ENCODE assay signal across 1 cellular context in genomic region chr22:24514241-24515024, GRCh38.
A peak's percentile ranks its signal among the peaks of the same experiment; 100 is the strongest.
TF ChIP-seq lines count a peak whose summit lies in the region.

No MANE protein-coding gene starts in this region.

TF ChIP-seq in HepG2, 621 proteins besides CTCF, POLR2A, EP300 and RAD21 (continued from another document and continues in another):
- no peak for TF ChIP-seq ZFP41 (CRISPR knock-in tag; IDR thresholded peaks at IDR 0.05; ENCODE audit: borderline replicate concordance)
- TF ChIP-seq ZNF33A (CRISPR knock-in tag; IDR thresholded peaks at IDR 0.05; ENCODE audit: borderline replicate concordance): no peak
- TF ChIP-seq ZFY (CRISPR knock-in tag; IDR thresholded peaks at IDR 0.05): peak; percentile 66; the same call in 1 of the 2 replicates
- TF ChIP-seq MBD4 (IDR thresholded peaks at IDR 0.05; ENCODE audit: borderline replicate concordance, low read length): no peak
- TF ChIP-seq TAF1 (CRISPR knock-in tag; IDR thresholded peaks at IDR 0.05): peak; percentile 47
- peak; percentile 99 for TF ChIP-seq MLXIP (CRISPR knock-in tag; IDR thresholded peaks at IDR 0.05; ENCODE audit: borderline replicate concordance)
- TF ChIP-seq HHEX (CRISPR knock-in tag; IDR thresholded peaks at IDR 0.05): 0 out of 2 replicates have a peak, but pooled peaks have one; percentile 11
- TF ChIP-seq SMC3 (IDR thresholded peaks at IDR 0.05; ENCODE audit: low read length): no peak
- peak; percentile 87; the same call in 1 of the 2 replicates for TF ChIP-seq ZNF224 (CRISPR knock-in tag; IDR thresholded peaks at IDR 0.05)
- no peak; the same call in 1 of the 2 replicates for TF ChIP-seq KDM4B (CRISPR knock-in tag; IDR thresholded peaks at IDR 0.05)
- TF ChIP-seq ZNF136 (CRISPR knock-in tag; IDR thresholded peaks at IDR 0.05; ENCODE audit: low read depth): no peak
- TF ChIP-seq HOXA3 (CRISPR knock-in tag; IDR thresholded peaks at IDR 0.05): peak; percentile 96
- 0 out of 2 replicates have a peak, but pooled peaks have one; percentile 44 for TF ChIP-seq ZNF484 (CRISPR knock-in tag; IDR thresholded peaks at IDR 0.05; ENCODE audit: borderline replicate concordance, low read depth)
- TF ChIP-seq, protein P1, sequence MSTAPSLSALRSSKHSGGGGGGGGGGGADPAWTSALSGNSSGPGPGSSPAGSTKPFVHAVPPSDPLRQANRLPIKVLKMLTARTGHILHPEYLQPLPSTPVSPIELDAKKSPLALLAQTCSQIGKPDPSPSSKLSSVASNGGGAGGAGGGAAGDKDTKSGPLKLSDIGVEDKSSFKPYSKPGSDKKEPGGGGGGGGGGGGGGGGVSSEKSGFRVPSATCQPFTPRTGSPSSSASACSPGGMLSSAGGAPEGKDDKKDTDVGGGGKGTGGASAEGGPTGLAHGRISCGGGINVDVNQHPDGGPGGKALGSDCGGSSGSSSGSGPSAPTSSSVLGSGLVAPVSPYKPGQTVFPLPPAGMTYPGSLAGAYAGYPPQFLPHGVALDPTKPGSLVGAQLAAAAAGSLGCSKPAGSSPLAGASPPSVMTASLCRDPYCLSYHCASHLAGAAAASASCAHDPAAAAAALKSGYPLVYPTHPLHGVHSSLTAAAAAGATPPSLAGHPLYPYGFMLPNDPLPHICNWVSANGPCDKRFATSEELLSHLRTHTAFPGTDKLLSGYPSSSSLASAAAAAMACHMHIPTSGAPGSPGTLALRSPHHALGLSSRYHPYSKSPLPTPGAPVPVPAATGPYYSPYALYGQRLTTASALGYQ (CRISPR knock-in tag; IDR thresholded peaks at IDR 0.05): peak; percentile 84; the same call in 1 of the 2 replicates
- no peak for TF ChIP-seq RORA (CRISPR knock-in tag; IDR thresholded peaks at IDR 0.05)
- TF ChIP-seq ELF1 (CRISPR knock-in tag; IDR thresholded peaks at IDR 0.05): peak; percentile 66
- peak; percentile 99 for TF ChIP-seq MTA1 (CRISPR knock-in tag; IDR thresholded peaks at IDR 0.05; ENCODE audit: borderline replicate concordance)
- TF ChIP-seq GABPB1 (CRISPR knock-in tag; IDR thresholded peaks at IDR 0.05): peak; percentile 70
- TF ChIP-seq ZNF768 (CRISPR knock-in tag; IDR thresholded peaks at IDR 0.05): peak; percentile 48; the same call in 1 of the 2 replicates
- no peak for TF ChIP-seq MAZ (IDR thresholded peaks at IDR 0.05; ENCODE audit: borderline replicate concordance, low read depth, low read length)
- peak; percentile 95 for TF ChIP-seq MAZ (CRISPR knock-in tag; IDR thresholded peaks at IDR 0.05; ENCODE audit: low read depth)
- TF ChIP-seq DNMT1 (CRISPR knock-in tag; IDR thresholded peaks at IDR 0.05): 0 out of 2 replicates have a peak, but pooled peaks have one; percentile 24
- peak; percentile 78; the same call in 1 of the 2 replicates for TF ChIP-seq RELA (CRISPR knock-in tag; IDR thresholded peaks at IDR 0.05)
- 0 out of 2 replicates have a peak, but pooled peaks have one; percentile 31 for TF ChIP-seq KLF13 (CRISPR knock-in tag; IDR thresholded peaks at IDR 0.05)
- peak; percentile 36; the same call in 1 of the 2 replicates for TF ChIP-seq ZBTB14 (CRISPR knock-in tag; IDR thresholded peaks at IDR 0.05)
- TF ChIP-seq, protein P2, sequence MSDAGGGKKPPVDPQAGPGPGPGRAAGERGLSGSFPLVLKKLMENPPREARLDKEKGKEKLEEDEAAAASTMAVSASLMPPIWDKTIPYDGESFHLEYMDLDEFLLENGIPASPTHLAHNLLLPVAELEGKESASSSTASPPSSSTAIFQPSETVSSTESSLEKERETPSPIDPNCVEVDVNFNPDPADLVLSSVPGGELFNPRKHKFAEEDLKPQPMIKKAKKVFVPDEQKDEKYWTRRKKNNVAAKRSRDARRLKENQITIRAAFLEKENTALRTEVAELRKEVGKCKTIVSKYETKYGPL (CRISPR knock-in tag; IDR thresholded peaks at IDR 0.05): no peak; the same call in 1 of the 2 replicates
- TF ChIP-seq ZNF749 (CRISPR knock-in tag; IDR thresholded peaks at IDR 0.05; ENCODE audit: borderline replicate concordance): peak; percentile 96
- TF ChIP-seq HMGA1 (CRISPR knock-in tag; conservative IDR thresholded peaks at IDR 0.05): no peak
- TF ChIP-seq KDM6A (CRISPR knock-in tag; IDR thresholded peaks at IDR 0.05; ENCODE audit: low read depth): peak; percentile 92
- peak; percentile 76 for TF ChIP-seq ZNF263 (CRISPR knock-in tag; IDR thresholded peaks at IDR 0.05)
- TF ChIP-seq, protein P3, sequence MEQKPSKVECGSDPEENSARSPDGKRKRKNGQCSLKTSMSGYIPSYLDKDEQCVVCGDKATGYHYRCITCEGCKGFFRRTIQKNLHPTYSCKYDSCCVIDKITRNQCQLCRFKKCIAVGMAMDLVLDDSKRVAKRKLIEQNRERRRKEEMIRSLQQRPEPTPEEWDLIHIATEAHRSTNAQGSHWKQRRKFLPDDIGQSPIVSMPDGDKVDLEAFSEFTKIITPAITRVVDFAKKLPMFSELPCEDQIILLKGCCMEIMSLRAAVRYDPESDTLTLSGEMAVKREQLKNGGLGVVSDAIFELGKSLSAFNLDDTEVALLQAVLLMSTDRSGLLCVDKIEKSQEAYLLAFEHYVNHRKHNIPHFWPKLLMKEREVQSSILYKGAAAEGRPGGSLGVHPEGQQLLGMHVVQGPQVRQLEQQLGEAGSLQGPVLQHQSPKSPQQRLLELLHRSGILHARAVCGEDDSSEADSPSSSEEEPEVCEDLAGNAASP (CRISPR knock-in tag; IDR thresholded peaks at IDR 0.05; ENCODE audit: borderline replicate concordance): peak; percentile 94
- no peak for TF ChIP-seq FIP1L1 (IDR thresholded peaks at IDR 0.05; ENCODE audit: borderline replicate concordance, insufficient read depth, low read depth, low read length)
- no peak for TF ChIP-seq ZKSCAN1 (IDR thresholded peaks at IDR 0.05; ENCODE audit: low read length)
- TF ChIP-seq NFIB (CRISPR knock-in tag; IDR thresholded peaks at IDR 0.05; ENCODE audit: borderline replicate concordance): no peak
- 0 out of 2 replicates have a peak, but pooled peaks have one; percentile 51 for TF ChIP-seq CHCHD3 (CRISPR knock-in tag; IDR thresholded peaks at IDR 0.05)
- TF ChIP-seq KAT7 (CRISPR knock-in tag; IDR thresholded peaks at IDR 0.05; ENCODE audit: borderline replicate concordance): no peak; the same call in 1 of the 2 replicates
- peak; percentile 99 for TF ChIP-seq MED1 (CRISPR knock-in tag; IDR thresholded peaks at IDR 0.05)
- TF ChIP-seq ZNF703 (CRISPR knock-in tag; IDR thresholded peaks at IDR 0.05; ENCODE audit: borderline replicate concordance): peak; percentile 79; the same call in 1 of the 2 replicates
- TF ChIP-seq HMG20B (CRISPR knock-in tag; conservative IDR thresholded peaks at IDR 0.05): peak; percentile 83; the same call in 1 of the 2 replicates
- peak; percentile 90 for TF ChIP-seq RARA (CRISPR knock-in tag; IDR thresholded peaks at IDR 0.05)
- peak; percentile 67; the same call in 1 of the 2 replicates for TF ChIP-seq ZFYVE20 (CRISPR knock-in tag; IDR thresholded peaks at IDR 0.05; ENCODE audit: borderline replicate concordance, low read depth)
- TF ChIP-seq, protein P4, sequence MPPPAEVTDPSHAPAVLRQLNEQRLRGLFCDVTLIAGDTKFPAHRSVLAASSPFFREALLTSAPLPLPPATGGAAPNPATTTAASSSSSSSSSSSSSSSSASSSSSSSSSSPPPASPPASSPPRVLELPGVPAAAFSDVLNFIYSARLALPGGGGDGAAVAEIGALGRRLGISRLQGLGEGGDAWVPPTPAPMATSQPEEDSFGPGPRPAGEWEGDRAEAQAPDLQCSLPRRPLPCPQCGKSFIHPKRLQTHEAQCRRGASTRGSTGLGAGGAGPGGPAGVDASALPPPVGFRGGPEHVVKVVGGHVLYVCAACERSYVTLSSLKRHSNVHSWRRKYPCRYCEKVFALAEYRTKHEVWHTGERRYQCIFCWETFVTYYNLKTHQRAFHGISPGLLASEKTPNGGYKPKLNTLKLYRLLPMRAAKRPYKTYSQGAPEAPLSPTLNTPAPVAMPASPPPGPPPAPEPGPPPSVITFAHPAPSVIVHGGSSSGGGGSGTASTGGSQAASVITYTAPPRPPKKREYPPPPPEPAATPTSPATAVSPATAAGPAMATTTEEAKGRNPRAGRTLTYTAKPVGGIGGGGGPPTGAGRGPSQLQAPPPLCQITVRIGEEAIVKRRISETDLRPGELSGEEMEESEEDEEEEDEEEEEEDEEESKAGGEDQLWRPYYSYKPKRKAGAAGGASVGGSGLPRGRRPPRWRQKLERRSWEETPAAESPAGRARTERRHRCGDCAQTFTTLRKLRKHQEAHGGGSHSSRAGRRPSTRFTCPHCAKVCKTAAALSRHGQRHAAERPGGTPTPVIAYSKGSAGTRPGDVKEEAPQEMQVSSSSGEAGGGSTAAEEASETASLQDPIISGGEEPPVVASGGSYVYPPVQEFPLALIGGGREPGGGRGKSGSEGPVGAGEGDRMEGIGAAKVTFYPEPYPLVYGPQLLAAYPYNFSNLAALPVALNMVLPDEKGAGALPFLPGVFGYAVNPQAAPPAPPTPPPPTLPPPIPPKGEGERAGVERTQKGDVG (CRISPR knock-in tag; IDR thresholded peaks at IDR 0.05; ENCODE audit: borderline replicate concordance): peak; percentile 99
- TF ChIP-seq SP5 (CRISPR knock-in tag; IDR thresholded peaks at IDR 0.05; ENCODE audit: borderline replicate concordance, low read depth): peak; percentile 91
- TF ChIP-seq, protein P5, sequence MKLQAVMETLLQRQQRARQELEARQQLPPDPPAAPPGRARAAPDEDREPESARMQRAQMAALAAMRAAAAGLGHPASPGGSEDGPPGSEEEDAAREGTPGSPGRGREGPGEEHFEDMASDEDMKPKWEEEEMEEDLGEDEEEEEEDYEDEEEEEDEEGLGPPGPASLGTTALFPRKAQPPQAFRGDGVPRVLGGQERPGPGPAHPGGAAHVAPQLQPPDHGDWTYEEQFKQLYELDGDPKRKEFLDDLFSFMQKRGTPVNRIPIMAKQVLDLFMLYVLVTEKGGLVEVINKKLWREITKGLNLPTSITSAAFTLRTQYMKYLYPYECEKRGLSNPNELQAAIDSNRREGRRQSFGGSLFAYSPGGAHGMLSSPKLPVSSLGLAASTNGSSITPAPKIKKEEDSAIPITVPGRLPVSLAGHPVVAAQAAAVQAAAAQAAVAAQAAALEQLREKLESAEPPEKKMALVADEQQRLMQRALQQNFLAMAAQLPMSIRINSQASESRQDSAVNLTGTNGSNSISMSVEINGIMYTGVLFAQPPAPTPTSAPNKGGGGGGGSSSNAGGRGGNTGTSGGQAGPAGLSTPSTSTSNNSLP (IDR thresholded peaks at IDR 0.05; ENCODE audit: low read depth, low read length): 0 out of 2 replicates have a peak, but pooled peaks have one; percentile 55
- peak; percentile 70; the same call in 1 of the 2 replicates for TF ChIP-seq ONECUT2 (CRISPR knock-in tag; IDR thresholded peaks at IDR 0.05)
- peak; percentile 86 for TF ChIP-seq ZBED4 (CRISPR knock-in tag; IDR thresholded peaks at IDR 0.05; ENCODE audit: borderline replicate concordance)
- no peak for TF ChIP-seq ZNF432 (CRISPR knock-in tag; IDR thresholded peaks at IDR 0.05; ENCODE audit: borderline replicate concordance)
- no peak for TF ChIP-seq XBP1 (CRISPR knock-in tag; IDR thresholded peaks at IDR 0.05)
- peak; percentile 97; the same call in 1 of the 2 replicates for TF ChIP-seq ZNF431 (CRISPR knock-in tag; IDR thresholded peaks at IDR 0.05; ENCODE audit: borderline replicate concordance, low read depth)
- no peak for TF ChIP-seq ZNF644 (CRISPR knock-in tag; IDR thresholded peaks at IDR 0.05; ENCODE audit: low read depth)
